ENCODE assay signal across 8 cellular contexts in genomic region chr10:14560274-14560673, GRCh38.
A peak's percentile ranks its signal among the peaks of the same experiment; 100 is the strongest.
DNase-seq lines count a peak whose midpoint lies in the region; TF ChIP-seq lines count a peak whose summit lies in the region.

No MANE protein-coding gene starts in this region.

- CTCF ChIA-PET in BJ (lab: Yijun Ruan, JAX) = no interaction called here

- no peaks in the 10 kb centered on the region for H3K27me3 ChIP-seq in BJ (ENCODE audit: control insufficient read depth, insufficient read depth, low read length)
- H3K27me3 ChIP-seq in tibial nerve = no peaks in the 10 kb centered on the region

- 0 out of 2 replicates have a peak, but pooled peaks have one; percentile 15 for TF ChIP-seq CTCF in BJ (IDR thresholded peaks at IDR 0.05; ENCODE audit: insufficient read depth, low read depth, low read length)
- TF ChIP-seq CTCF in lower leg skin (IDR thresholded peaks at IDR 0.05) = no peak
- TF ChIP-seq CTCF in tibial nerve (IDR thresholded peaks at IDR 0.05) = no peak

- DNase-seq in BJ (ENCODE audit: low read depth) (no peak), KBM-7 (peak; percentile 80), fibroblast of gingiva (ENCODE audit: low read depth) (peak; percentile 73), lower leg skin (ENCODE audit: low spot score in 2 of 2) (no peak), OCI-M2 (lab: John Stamatoyannopoulos, UW; ENCODE audit: unreplicated experiment) (no peak), tibial nerve (ENCODE audit: low spot score in 2 of 2) (no peak)
- DNase-seq in activated CD4-positive, alpha-beta T cell treated with anti-CD3 and anti-CD28 coated beads, Interleukin-2, amount 10 ng/mL, durations not matched to agents 24 days and 14 days = peak; percentile 88
- DNase-seq in stimulated activated CD4-positive, alpha-beta T cell treated with anti-CD3 and anti-CD28 coated beads, Interleukin-2, amount 100 ng/mL, for 48 hours = peak; percentile 60 to 65

- WGBS in lower leg skin, 2 donors = 77 to 83% methylated on average over 9 of the region's 9 CpGs
- WGBS in tibial nerve, 2 donors = 83 to 84% methylated on average over 9 of the region's 9 CpGs

- in situ Hi-C loops in KBM-7 (cut with MboI; ENCODE audit: low pct_unique_long_range_greater_than_20kb, low sequenced_read_pairs) = no loop called here

- H3K27me3 Mint-ChIP-seq in activated CD4-positive, alpha-beta T cell treated with anti-CD3 and anti-CD28 coated beads, Interleukin-2, amount 10 ng/mL, durations not matched to agents 24 days and 14 days = no peaks in the 10 kb centered on the region

- intact Hi-C loops in activated CD4-positive, alpha-beta T cell treated with anti-CD3 and anti-CD28 coated beads, Interleukin-2, amount 10 ng/mL, durations not matched to agents 24 days and 14 days (cut with micrococcal nuclease) = loop anchor here (1.0 to 10.0 kb wide), 4 partner anchors 28 to 395 kb away; partner anchors contain the start of genes CDNF, DCLRE1C, HSPA14 and MEIG1
- intact Hi-C loops in lower leg skin (cut with DNase I; ENCODE audit: low total_unique reads) = no loop called here

- POLR2A ChIA-PET in BJ (lab: Charles Lee) = no interaction called here

- no peak overlapping the region for H3K27ac ChIP-seq in tibial nerve

- no peaks in the 10 kb centered on the region for H3K9me3 Mint-ChIP-seq in activated CD4-positive, alpha-beta T cell treated with anti-CD3 and anti-CD28 coated beads, Interleukin-2, amount 10 ng/mL, durations not matched to agents 24 days and 14 days

- peak overlapping the region; percentile 78 for H3K4me3 Mint-ChIP-seq in activated CD4-positive, alpha-beta T cell treated with anti-CD3 and anti-CD28 coated beads, Interleukin-2, amount 10 ng/mL, durations not matched to agents 24 days and 14 days

- H3K4me1 ChIP-seq in tibial nerve = peaks cover 0 to 45% (median 26%) of the 10 kb centered on the region in 4 donors

- TF ChIP-seq EP300 in tibial nerve (IDR thresholded peaks at IDR 0.05) = no peak

- H3K4me3 ChIP-seq in BJ (ENCODE audit: low read depth, low read length) = no peak overlapping the region
- no peak overlapping the region for H3K4me3 ChIP-seq in lower leg skin (ENCODE audit: low read depth, poor library complexity, severe bottlenecking)
- H3K4me3 ChIP-seq in tibial nerve = no peak overlapping the region

- no peaks in the 10 kb centered on the region for H3K9me3 ChIP-seq in tibial nerve

- H3K36me3 ChIP-seq in BJ (ENCODE audit: control insufficient read depth, insufficient read depth, low read length) (no peaks in the 10 kb centered on the region; the same call in 1 of the 2 replicates), tibial nerve (no peaks in the 10 kb centered on the region)

- peak overlapping the region; percentile 87 for H3K27ac Mint-ChIP-seq in activated CD4-positive, alpha-beta T cell treated with anti-CD3 and anti-CD28 coated beads, Interleukin-2, amount 10 ng/mL, durations not matched to agents 24 days and 14 days

- H3K4me1 Mint-ChIP-seq in activated CD4-positive, alpha-beta T cell treated with anti-CD3 and anti-CD28 coated beads, Interleukin-2, amount 10 ng/mL, durations not matched to agents 24 days and 14 days = peaks cover 80% of the 10 kb centered on the region

- H3K36me3 Mint-ChIP-seq in activated CD4-positive, alpha-beta T cell treated with anti-CD3 and anti-CD28 coated beads, Interleukin-2, amount 10 ng/mL, durations not matched to agents 24 days and 14 days (ENCODE audit: low read depth) = peaks cover 43% of the 10 kb centered on the region

- TF ChIP-seq POLR2A in lower leg skin (IDR thresholded peaks at IDR 0.05) = no peak
- no peak for TF ChIP-seq POLR2A in tibial nerve (IDR thresholded peaks at IDR 0.05)

Comparison
In these comparisons a context has a peak if more than half of its experiments do, and no peak if none do; other contexts are left out.
1. DNase-seq: peak in KBM-7 (single experiment), activated CD4-positive, alpha-beta T cell treated with anti-CD3 and anti-CD28 coated beads, Interleukin-2, amount 10 ng/mL, durations not matched to agents 24 days and 14 days (single experiment), fibroblast of gingiva (single experiment) and stimulated activated CD4-positive, alpha-beta T cell treated with anti-CD3 and anti-CD28 coated beads, Interleukin-2, amount 100 ng/mL, for 48 hours (2 of 2); none in BJ (single experiment), lower leg skin (0 of 2), OCI-M2 (single experiment) and tibial nerve (0 of 2).